Comparison of ENCODE assay signal across 8 cellular contexts in the genomic region with DNA sequence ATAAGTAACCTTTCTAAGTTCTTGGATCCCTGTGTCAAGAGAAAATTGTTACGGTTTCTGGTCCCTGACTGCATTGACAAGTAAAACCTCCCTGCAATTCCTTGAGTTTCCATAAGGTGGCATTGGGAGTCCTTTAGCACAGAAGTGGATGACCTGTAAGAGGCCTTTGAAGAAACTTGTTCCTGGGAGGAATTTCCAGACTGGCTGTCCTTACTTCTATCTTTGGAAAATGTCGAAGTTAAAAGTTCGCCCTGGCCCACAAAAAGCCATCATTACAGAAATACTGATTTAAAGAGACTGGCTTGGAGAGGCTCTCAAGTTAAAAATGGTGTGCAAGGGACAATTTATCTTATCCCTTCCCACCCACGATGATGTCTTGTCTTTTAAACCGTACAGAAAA.
DNase-seq lines count a peak whose midpoint lies in the region; ATAC-seq, FAIRE-seq and TF ChIP-seq lines count a peak whose summit lies in the region.

No MANE protein-coding gene starts in this region.

- no peak overlapping the region for H3K27ac ChIP-seq in HEK293 (ENCODE audit: extremely low read depth, low read depth, low read length)

- CTCF ChIA-PET in HEK293 (lab: Yijun Ruan, JAX), result interaction anchor here (0.6 to 2.3 kb wide), 14 partner anchors 9 to 917 kb away, joined by 3 to 14 read pairs (median 4); no protein-coding TSS in a partner anchor

- peak; percentile 94 for ATAC-seq in SK-N-SH treated with all-trans-retinoic acid at 6 μM for 48 hours

- peaks cover 2% of the 10 kb centered on the region; the same call in 1 of the 2 replicates for H3K9me3 ChIP-seq in HEK293 (ENCODE audit: control insufficient read depth, insufficient read depth, low read depth, low read length)

- FAIRE-seq in A204.1 (lab: Jason Lieb, UNC), result peak; percentile 92

- no peaks in the 10 kb centered on the region for H3K36me3 ChIP-seq in HEK293 (ENCODE audit: control insufficient read depth in 2 of 2, insufficient read depth in 1 of 2, low read length in 2 of 2)

- H3K4me1 ChIP-seq in HEK293 (ENCODE audit: control insufficient read depth, insufficient read depth, low read length), result no peaks in the 10 kb centered on the region

- H3K4me3 ChIP-seq in HEK293 (ENCODE audit: low read depth, low read length) (no peak overlapping the region), fibroblast of pulmonary artery (replicated peaks; ENCODE audit: low read depth, low read length) (no peak overlapping the region)

- peak; percentile 58 for DNase-seq in GM04504 (ENCODE audit: low read depth)
- peak; percentile 52 for DNase-seq in NCI-H1092 (lab: John Stamatoyannopoulos, UW)
- peak; percentile 91 for DNase-seq in fibroblast of pulmonary artery (ENCODE audit: low read depth)
- peak; percentile 71 for DNase-seq in non-pigmented ciliary epithelial cell (ENCODE audit: low read depth)
- no peak for DNase-seq in stimulated activated naive CD4-positive, alpha-beta T cell treated with Interleukin-2 at 50 U/mL for 16 hours (lab: John Stamatoyannopoulos, UW)

- TF ChIP-seq CTCF in HEK293 (tag by site-specific recombination; IDR thresholded peaks at IDR 0.05), result no peak
- TF ChIP-seq CTCF in fibroblast of pulmonary artery (IDR thresholded peaks at IDR 0.05; ENCODE audit: low read length, missing control alignments), result peak; percentile 98

- POLR2A ChIA-PET in HEK293 (lab: Yijun Ruan, JAX), result no interaction called here

TF ChIP-seq in HEK293, 187 proteins besides CTCF, POLR2A, EP300 and RAD21:
- TF ChIP-seq SCRT2 (tag by site-specific recombination; IDR thresholded peaks at IDR 0.05) (0 out of 2 replicates have a peak, but pooled peaks have one; percentile 32), ZSCAN16 (tag by site-specific recombination; IDR thresholded peaks at IDR 0.05) (no peak), ZNF664 (tag by site-specific recombination; IDR thresholded peaks at IDR 0.05) (no peak), ZNF654 (tag by site-specific recombination; IDR thresholded peaks at IDR 0.05; ENCODE audit: low read depth) (peak; percentile 40), ZNF580 (tag by site-specific recombination; IDR thresholded peaks at IDR 0.05) (no peak), SP7 (tag by site-specific recombination; IDR thresholded peaks at IDR 0.05) (no peak), ZNF747 (tag by site-specific recombination; IDR thresholded peaks at IDR 0.05) (no peak), ZNF514 (tag by site-specific recombination; IDR thresholded peaks at IDR 0.05) (no peak), ZNF510 (tag by site-specific recombination; IDR thresholded peaks at IDR 0.05; ENCODE audit: insufficient replicate concordance) (no peak)
- TF ChIP-seq, protein P1, sequence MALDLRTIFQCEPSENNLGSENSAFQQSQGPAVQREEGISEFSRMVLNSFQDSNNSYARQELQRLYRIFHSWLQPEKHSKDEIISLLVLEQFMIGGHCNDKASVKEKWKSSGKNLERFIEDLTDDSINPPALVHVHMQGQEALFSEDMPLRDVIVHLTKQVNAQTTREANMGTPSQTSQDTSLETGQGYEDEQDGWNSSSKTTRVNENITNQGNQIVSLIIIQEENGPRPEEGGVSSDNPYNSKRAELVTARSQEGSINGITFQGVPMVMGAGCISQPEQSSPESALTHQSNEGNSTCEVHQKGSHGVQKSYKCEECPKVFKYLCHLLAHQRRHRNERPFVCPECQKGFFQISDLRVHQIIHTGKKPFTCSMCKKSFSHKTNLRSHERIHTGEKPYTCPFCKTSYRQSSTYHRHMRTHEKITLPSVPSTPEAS (tag by site-specific recombination; IDR thresholded peaks at IDR 0.05), result no peak

TF ChIP-seq in SK-N-SH treated with all-trans-retinoic acid at 6 μM for 48 hours, 23 proteins besides CTCF, POLR2A, EP300 and RAD21:
- TF ChIP-seq, protein P2, sequence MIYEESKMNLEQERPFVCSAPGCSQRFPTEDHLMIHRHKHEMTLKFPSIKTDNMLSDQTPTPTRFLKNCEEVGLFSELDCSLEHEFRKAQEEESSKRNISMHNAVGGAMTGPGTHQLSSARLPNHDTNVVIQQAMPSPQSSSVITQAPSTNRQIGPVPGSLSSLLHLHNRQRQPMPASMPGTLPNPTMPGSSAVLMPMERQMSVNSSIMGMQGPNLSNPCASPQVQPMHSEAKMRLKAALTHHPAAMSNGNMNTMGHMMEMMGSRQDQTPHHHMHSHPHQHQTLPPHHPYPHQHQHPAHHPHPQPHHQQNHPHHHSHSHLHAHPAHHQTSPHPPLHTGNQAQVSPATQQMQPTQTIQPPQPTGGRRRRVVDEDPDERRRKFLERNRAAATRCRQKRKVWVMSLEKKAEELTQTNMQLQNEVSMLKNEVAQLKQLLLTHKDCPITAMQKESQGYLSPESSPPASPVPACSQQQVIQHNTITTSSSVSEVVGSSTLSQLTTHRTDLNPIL (CRISPR knock-in tag; IDR thresholded peaks at IDR 0.05; ENCODE audit: low read depth), result no peak
- TF ChIP-seq TCF4 (CRISPR knock-in tag; IDR thresholded peaks at IDR 0.05; ENCODE audit: borderline replicate concordance), result no peak
- no peak for TF ChIP-seq ESRRG (CRISPR knock-in tag; IDR thresholded peaks at IDR 0.05)
- TF ChIP-seq TSHZ2 (CRISPR knock-in tag; IDR thresholded peaks at IDR 0.05), result no peak
- 0 out of 2 replicates have a peak, but pooled peaks have one; percentile 28 for TF ChIP-seq GLIS3 (CRISPR knock-in tag; IDR thresholded peaks at IDR 0.05)
